19 cellular contexts compared by ENCODE assay signal in genomic region chr12:103036581-103037214, GRCh38.
"Had no signal": no experiment of that assay in that cellular context is flagged by ENCODE, and none has a peak within 500 bp of the region (broad histone marks: within the 10 kb centered on the region; RNA-seq: fewer than 3 reads in every experiment).

No MANE protein-coding gene starts in this region.

- ATAC-seq: activated CD8-positive, alpha-beta T cell treated with anti-CD3 and anti-CD28 coated beads for 36 hours; activated T-helper 17 cell treated with anti-CD3 and anti-CD28 coated beads, Interleukin-2, amount 50 U/mL, for 72 hours; esophagus mucosa; gastroesophageal sphincter; heart left ventricle; left ventricle myocardium superior; mucosa of descending colon had no signal

- H3K36me3 ChIP-seq: cardiac muscle cell, gastroesophageal sphincter, heart left ventricle, right atrium auricular region, stomach had no signal

- H3K27ac ChIP-seq: cardiac muscle cell, gastroesophageal sphincter, heart left ventricle, right atrium auricular region, stomach, testis had no signal

- H3K27me3 ChIP-seq: gastroesophageal sphincter, heart left ventricle, right atrium auricular region, stomach, testis had no signal

- H3K4me3 ChIP-seq: cardiac muscle cell, gastroesophageal sphincter, heart left ventricle, mucosa of descending colon, right atrium auricular region, stomach, testis had no signal

- H3K9me3 ChIP-seq: gastroesophageal sphincter, mucosa of descending colon, right atrium auricular region, testis had no signal

- DNase-seq: activated B cell treated with CpG ODN at 0.5 μM for 24 hours; activated CD4-positive, alpha-beta T cell treated with anti-CD3 and anti-CD28 coated beads for 48 hours; activated CD8-positive, alpha-beta T cell treated with anti-CD3 and anti-CD28 coated beads for 36 hours; activated naive CD4-positive, alpha-beta T cell; activated naive CD8-positive, alpha-beta T cell treated with anti-CD3 and anti-CD28 coated beads, Interleukin-2, amount 10 ng/mL, durations not matched to agents 7 days and 5 days; activated T-cell treated with anti-CD3 and anti-CD28 coated beads, Interleukin-2, amount 50 U/mL, for 1 hour; amygdala; effector CD8-positive, alpha-beta T cell; heart left ventricle; left ventricle myocardium superior; mucosa of descending colon; naive B cell; stomach; testis had no signal

- H3K4me1 ChIP-seq: gastroesophageal sphincter, heart left ventricle, right atrium auricular region, stomach, testis had no signal
